In genomic region chr2:223075301-223076270, GRCh38 we compare ENCODE assay signal across 12 cellular contexts.
DNase-seq lines count a peak whose midpoint lies in the region; ATAC-seq lines count a peak whose summit lies in the region.
"Had no signal": no experiment of that assay in that cellular context is flagged by ENCODE, and none has a peak within 500 bp of the region (broad histone marks: within the 10 kb centered on the region; RNA-seq: fewer than 3 reads in every experiment).

No MANE protein-coding gene starts in this region.

- DNase-seq in astrocyte of the hippocampus (ENCODE audit: low read depth, low spot score) (peak; percentile 39), HK-2 (ENCODE audit: unreplicated experiment) (no peak), GM19240 (ENCODE audit: insufficient read length, low spot score) (no peak), SHP77 (lab: John Stamatoyannopoulos, UW) (no peak)
- DNase-seq in effector memory CD4-positive, alpha-beta T cell = no peak
- DNase-seq: activated B cell treated with CpG ODN at 0.5 μM for 24 hours; activated naive CD8-positive, alpha-beta T cell treated with anti-CD3 and anti-CD28 coated beads, Interleukin-2, amount 50 U/mL, for 24 hours; stimulated activated CD4-positive, alpha-beta T cell treated with anti-CD3 and anti-CD28 coated beads, Interleukin-2, amount 100 ng/mL, for 48 hours; upper lobe of left lung had no signal

- H3K27me3 ChIP-seq in effector memory CD4-positive, alpha-beta T cell (replicated peaks; ENCODE audit: control insufficient read depth, insufficient read depth, low read length, poor library complexity, severe bottlenecking) = no peaks in the 10 kb centered on the region
- H3K27me3 ChIP-seq: upper lobe of left lung had no signal

- H3K4me3 ChIP-seq in effector memory CD4-positive, alpha-beta T cell (ENCODE audit: insufficient read depth, low read depth, low read length, poor library complexity, severe bottlenecking) = no peak overlapping the region
- H3K4me3 ChIP-seq: upper lobe of left lung had no signal

- H3K9me3 ChIP-seq in effector memory CD4-positive, alpha-beta T cell (ENCODE audit: control insufficient read depth, low read length) = no peaks in the 10 kb centered on the region
- H3K9me3 ChIP-seq: upper lobe of left lung had no signal

- ATAC-seq in GM18519 (IDR thresholded peaks at IDR 0.05; ENCODE audit: low FRiP score, unreplicated experiment) = peak; percentile 73
- peak; percentile 88 for ATAC-seq in GM21576 (IDR thresholded peaks at IDR 0.05; ENCODE audit: unreplicated experiment)
- ATAC-seq in HG03159 (IDR thresholded peaks at IDR 0.05; ENCODE audit: unreplicated experiment) = peak; percentile 78
- ATAC-seq: activated naive CD8-positive, alpha-beta T cell treated with anti-CD3 and anti-CD28 coated beads, Interleukin-2, amount 50 U/mL, for 24 hours had no signal

- H3K36me3 ChIP-seq in effector memory CD4-positive, alpha-beta T cell (ENCODE audit: control insufficient read depth, insufficient read depth, low read length) = no peaks in the 10 kb centered on the region
- H3K36me3 ChIP-seq: upper lobe of left lung had no signal

- no peak overlapping the region for H3K27ac ChIP-seq in effector memory CD4-positive, alpha-beta T cell (ENCODE audit: insufficient read depth, low read length, poor library complexity, severe bottlenecking)
- H3K27ac ChIP-seq: upper lobe of left lung had no signal

- H3K4me1 ChIP-seq in effector memory CD4-positive, alpha-beta T cell (ENCODE audit: control insufficient read depth, insufficient read depth, low read length, poor library complexity, severe bottlenecking) = no peaks in the 10 kb centered on the region
- H3K4me1 ChIP-seq: upper lobe of left lung had no signal
